Comparison of ENCODE assay signal across 8 cellular contexts in genomic region chr7:94391716-94392390, GRCh38. TPM values are rescaled to one million over a fixed set of nuclear protein-coding genes. Genes with fewer than 3 reads are reported as not detected.
DNase-seq lines count a peak whose midpoint lies in the region; ATAC-seq and TF ChIP-seq lines count a peak whose summit lies in the region.

No MANE protein-coding gene starts in this region.

- H3K9me3 Mint-ChIP-seq in nephron progenitor cell = no peaks in the 10 kb centered on the region
- H3K9me3 Mint-ChIP-seq in Caco-2 (ENCODE audit: unreplicated experiment) = no peaks in the 10 kb centered on the region

- POLR2A ChIA-PET in Caco-2 (lab: Charles Lee) = no interaction called here

- peaks cover 0 to 4% of the 10 kb centered on the region in 2 donors for H3K27me3 ChIP-seq in duodenal mucosa (ENCODE audit: control insufficient read depth in 1 of 2, insufficient read depth in 2 of 2, low read length in 2 of 2)
- peaks cover 0 to 25% of the 10 kb centered on the region in 2 donors for H3K27me3 ChIP-seq in left lung
- H3K27me3 ChIP-seq in Caco-2 (replicated peaks; ENCODE audit: control insufficient read depth, insufficient read depth, low read length) = no peaks in the 10 kb centered on the region

- intact Hi-C loops in left lung (cut with DNase I) = no loop called here
- intact Hi-C loops in Caco-2 (cut with micrococcal nuclease; ENCODE audit: unreplicated experiment) = no loop called here

- H3K4me1 Mint-ChIP-seq in nephron progenitor cell (peaks cover 70% of the 10 kb centered on the region), Caco-2 (ENCODE audit: low read depth, unreplicated experiment) (peaks cover 6% of the 10 kb centered on the region)

- peak overlapping the region; percentile 99 for H3K27ac Mint-ChIP-seq in nephron progenitor cell
- no peak overlapping the region for H3K27ac Mint-ChIP-seq in Caco-2 (ENCODE audit: unreplicated experiment)

- no TSS peak for BruUV-seq in Caco-2 (replicated peaks; lab: Mats Ljungman, UMichigan)

- H3K4me3 Mint-ChIP-seq in nephron progenitor cell = peak overlapping the region; percentile 96
- H3K4me3 Mint-ChIP-seq in Caco-2 (ENCODE audit: unreplicated experiment) = no peak overlapping the region

- H3K9ac ChIP-seq in duodenal mucosa (ENCODE audit: low read depth in 1 of 2, low read length in 2 of 2) = no peak overlapping the region

- peak overlapping the region; percentile 35 for H3K4me3 ChIP-seq in AG10803 (ENCODE audit: low read length)
- H3K4me3 ChIP-seq in duodenal mucosa (ENCODE audit: low read depth in 1 of 2, low read length in 2 of 2) = peak overlapping the region in 1 of 2 donors; percentile 24
- no peak overlapping the region for H3K4me3 ChIP-seq in left lung
- H3K4me3 ChIP-seq in Caco-2 (ENCODE audit: low read depth, low read length) = no peak overlapping the region

- H3K36me3 ChIP-seq in duodenal mucosa (ENCODE audit: control insufficient read depth in 1 of 2, insufficient read depth in 2 of 2, low read length in 2 of 2) (no peaks in the 10 kb centered on the region), left lung (no peaks in the 10 kb centered on the region), Caco-2 (ENCODE audit: control insufficient read depth, insufficient read depth, low read length) (no peaks in the 10 kb centered on the region)

- CTCF ChIA-PET in Caco-2 (lab: Charles Lee) = no interaction called here

- H3K36me3 Mint-ChIP-seq in nephron progenitor cell (ENCODE audit: low read depth) = peaks cover 4% of the 10 kb centered on the region
- H3K36me3 Mint-ChIP-seq in Caco-2 (ENCODE audit: insufficient read depth, unreplicated experiment) = no peaks in the 10 kb centered on the region

- H3K4me1 ChIP-seq in duodenal mucosa (ENCODE audit: control insufficient read depth in 1 of 2, insufficient read depth in 2 of 2, low read length in 2 of 2) (peaks cover 0 to 7% of the 10 kb centered on the region in 2 donors), left lung (peaks cover 0 to 4% of the 10 kb centered on the region in 2 donors), Caco-2 (peaks cover 11% of the 10 kb centered on the region)

- no peak for TF ChIP-seq CTCF in AG10803 (conservative IDR thresholded peaks at IDR 0.05; ENCODE audit: low read length)
- no peak for TF ChIP-seq CTCF in nephron progenitor cell (IDR thresholded peaks at IDR 0.05)
- TF ChIP-seq CTCF in left lung (IDR thresholded peaks at IDR 0.05) = no peak
- no peak for TF ChIP-seq CTCF in Caco-2 (IDR thresholded peaks at IDR 0.05; ENCODE audit: insufficient read depth in 1 of 2, low read depth in 1 of 2, low read length in 1 of 2, severe bottlenecking in 1 of 2, unreplicated experiment in 1 of 2)

- no peaks in the 10 kb centered on the region for H3K9me3 ChIP-seq in duodenal mucosa (ENCODE audit: control insufficient read depth in 1 of 2, low read length in 2 of 2)
- H3K9me3 ChIP-seq in left lung = no peaks in the 10 kb centered on the region
- H3K9me3 ChIP-seq in Caco-2 = no peaks in the 10 kb centered on the region

- ATAC-seq in left lung = no peak

- DNase-seq in AG10803 (ENCODE audit: low read depth) (peak; percentile 89), HS-27A (ENCODE audit: low read depth) (peak; percentile 17), nephron progenitor cell (peak; percentile 15), left lung (no peak), DMS53 (lab: John Stamatoyannopoulos, UW) (no peak), NCI-H2107 treated with DMSO at 0.1 percent for 48 hours (lab: John Stamatoyannopoulos, UW; ENCODE audit: unreplicated experiment) (no peak), Caco-2 (no peak)

- H3K27me3 Mint-ChIP-seq in nephron progenitor cell (ENCODE audit: low read depth, poor library complexity) = peaks cover 9% of the 10 kb centered on the region
- H3K27me3 Mint-ChIP-seq in Caco-2 (ENCODE audit: insufficient read depth, unreplicated experiment) = no peaks in the 10 kb centered on the region

- H3K27ac ChIP-seq in duodenal mucosa (ENCODE audit: low read depth, low read length) (peak overlapping the region; percentile 43), left lung (peak overlapping the region in 1 of 2 donors; percentile 91)

RNA-seq across cellular contexts. Expression of gene COL1A2, which starts 2.8 kb away (rescaled TPM):
- total RNA-seq in left lung (1,000 to 10,000 TPM in 1 of 2 donors, 100 to 1,000 TPM in 1; 859 to 3,050 TPM), Caco-2 (2022) (2.6 and 6.7 TPM in 2 replicates)

Comparison
In these comparisons a context has a peak if more than half of its experiments do, and no peak if none do; other contexts are left out.
1. DNase-seq: peak in AG10803 (single experiment), HS-27A (single experiment) and nephron progenitor cell (single experiment); none in left lung (0 of 2), DMS53 (single experiment), NCI-H2107 treated with DMSO at 0.1 percent for 48 hours (single experiment) and Caco-2 (0 of 2).
2. RNA of gene COL1A2, which starts 2.8 kb away (total RNA-seq): 859 to 3,050 TPM in left lung; 2.6 to 6.7 TPM in Caco-2; every median in the first group is over 100 times any median in the second.